20 cellular contexts compared by ENCODE assay signal in the genomic region with DNA sequence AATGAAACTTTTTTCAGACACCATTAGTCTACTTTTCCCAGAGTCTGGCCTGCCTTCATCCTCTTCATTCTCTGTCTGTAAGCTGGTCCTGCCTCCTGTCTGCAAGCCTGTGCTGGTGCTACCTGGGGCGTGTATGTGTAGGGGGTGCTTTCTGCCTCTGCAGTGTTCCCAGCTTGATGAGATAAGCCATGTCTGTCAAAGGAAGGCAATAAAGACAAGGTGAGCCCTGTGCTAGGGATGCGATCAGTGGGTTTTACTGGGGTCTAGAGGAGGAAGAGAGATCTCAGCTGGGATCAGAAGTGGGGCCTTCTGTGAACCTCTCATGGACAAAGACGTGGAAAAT.
"Had no signal": no experiment of that assay in that cellular context is flagged by ENCODE, and none has a peak within 500 bp of the region (broad histone marks: within the 10 kb centered on the region; RNA-seq: fewer than 3 reads in every experiment).

No MANE protein-coding gene starts in this region.

- ATAC-seq: left colon, lower lobe of right lung had no signal

- H3K36me3 ChIP-seq: cardiac muscle cell, lower lobe of right lung, spleen, thyroid gland had no signal

- H3K4me1 ChIP-seq: lower lobe of right lung, spleen had no signal

- H3K4me1 Mint-ChIP-seq: activated B cell treated with CpG ODN at 0.5 μM for 24 hours had no signal

- H3K27ac Mint-ChIP-seq: activated B cell treated with CpG ODN at 0.5 μM for 24 hours; activated CD4-positive, alpha-beta T cell treated with anti-CD3 and anti-CD28 coated beads, Interleukin-2, amount 10 ng/mL, durations not matched to agents 7 days and 5 days; activated naive CD8-positive, alpha-beta T cell treated with anti-CD3 and anti-CD28 coated beads for 36 hours; mesothelial cell of epicardium; nephron had no signal

- H3K4me3 ChIP-seq: cardiac muscle cell, lower lobe of right lung, spleen, thyroid gland had no signal

- H3K9me3 ChIP-seq: lower lobe of right lung, spleen, thyroid gland had no signal

- H3K4me3 Mint-ChIP-seq: activated B cell treated with CpG ODN at 0.5 μM for 24 hours; activated CD4-positive, alpha-beta T cell treated with anti-CD3 and anti-CD28 coated beads, Interleukin-2, amount 10 ng/mL, durations not matched to agents 7 days and 5 days; activated naive CD8-positive, alpha-beta T cell treated with anti-CD3 and anti-CD28 coated beads for 36 hours; activated T-cell treated with anti-CD3 and anti-CD28 coated beads, Interleukin-2, amount 50 U/mL, for 4 hours; mesothelial cell of epicardium; nephron had no signal

- H3K9me3 Mint-ChIP-seq: activated B cell treated with CpG ODN at 0.5 μM for 24 hours; activated CD4-positive, alpha-beta T cell treated with anti-CD3 and anti-CD28 coated beads, Interleukin-2, amount 10 ng/mL, durations not matched to agents 7 days and 5 days; activated naive CD8-positive, alpha-beta T cell treated with anti-CD3 and anti-CD28 coated beads for 36 hours; activated T-cell treated with anti-CD3 and anti-CD28 coated beads, Interleukin-2, amount 50 U/mL, for 4 hours; mesothelial cell of epicardium; nephron had no signal

- DNase-seq: activated B cell treated with CpG ODN at 0.5 μM for 24 hours; activated CD4-positive, alpha-beta T cell treated with anti-CD3 and anti-CD28 coated beads, Interleukin-2, amount 10 ng/mL, durations not matched to agents 7 days and 5 days; activated gamma-delta T cell; activated naive CD8-positive, alpha-beta T cell treated with anti-CD3 and anti-CD28 coated beads for 36 hours; activated T-cell treated with anti-CD3 and anti-CD28 coated beads, Interleukin-2, amount 50 U/mL, for 4 hours; amniotic stem cell; foreskin fibroblast; hippocampal formation; left colon; lower lobe of right lung; spleen; stimulated activated CD8-positive, alpha-beta memory T cell treated with anti-CD3 and anti-CD28 coated beads, Interleukin-4, amount 100 ng/mL, for 48 hours; stimulated activated naive CD4-positive, alpha-beta T cell treated with Interleukin-2 at 50 U/mL for 16 hours; SW 1271; T-helper 9 cell; thyroid gland had no signal

- H3K27me3 Mint-ChIP-seq: activated B cell treated with CpG ODN at 0.5 μM for 24 hours; activated naive CD8-positive, alpha-beta T cell treated with anti-CD3 and anti-CD28 coated beads for 36 hours had no signal

- H3K36me3 Mint-ChIP-seq: activated naive CD8-positive, alpha-beta T cell treated with anti-CD3 and anti-CD28 coated beads for 36 hours; mesothelial cell of epicardium had no signal

- H3K27ac ChIP-seq: cardiac muscle cell, epithelial cell of prostate, lower lobe of right lung, spleen, thyroid gland had no signal

- H3K27me3 ChIP-seq: cardiac muscle cell, spleen, thyroid gland had no signal
